ENCODE assay signal across 8 cellular contexts in genomic region chr17:30477083-30477757, GRCh38. TPM values are rescaled to one million over a fixed set of nuclear protein-coding genes. Genes with fewer than 3 reads are reported as not detected.
DNase-seq lines count a peak whose midpoint lies in the region; ATAC-seq, FAIRE-seq and TF ChIP-seq lines count a peak whose summit lies in the region.

Gene GOSR1 (plus strand): TSS chr17:30477408. CDS start chr17:30477434, 26 bp downstream.

- H3K36me3 ChIP-seq in CD4-positive, CD25-positive, alpha-beta regulatory T cell (ENCODE audit: control insufficient read depth, insufficient read depth, low read length): peaks cover 19% of the 10 kb centered on the region
- peaks cover 0 to 18% of the 10 kb centered on the region in 2 experiments; a peak in 3 of 5 replicates for H3K36me3 ChIP-seq in HepG2 (replicated peaks in 1 of 2; ENCODE audit: control insufficient read depth in 1 of 2, insufficient read depth in 2 of 2, low read length in 2 of 2)

- peak within 1 kb of the TSS; percentile 90 for H2AFZ ChIP-seq in HepG2 (ENCODE audit: low read length)

- peak; percentile 94 for TF ChIP-seq POLR2A in HepG2 (IDR thresholded peaks at IDR 0.05; ENCODE audit: insufficient read depth in 1 of 2, low read depth in 2 of 2, low read length in 2 of 2)

- H3K4me3 ChIP-seq in CD4-positive, CD25-positive, alpha-beta regulatory T cell (ENCODE audit: low read depth, low read length): peak within 1 kb of the TSS; percentile 98
- H3K4me3 ChIP-seq in HepG2 (replicated peaks in 1 of 3; ENCODE audit: insufficient read depth in 1 of 3, low read depth in 2 of 3, low read length in 3 of 3): peak within 1 kb of the TSS; percentile 82 to 95 (median 85)

- TF ChIP-seq RAD21 in HepG2 (CRISPR knock-in tag; IDR thresholded peaks at IDR 0.05): 0 out of 2 replicates have a peak, but pooled peaks have one; percentile 52

- H3K4me1 ChIP-seq in CD4-positive, CD25-positive, alpha-beta regulatory T cell (ENCODE audit: control insufficient read depth, insufficient read depth, low read length, poor library complexity, severe bottlenecking): peaks cover 22% of the 10 kb centered on the region
- peaks cover 28% of the 10 kb centered on the region for H3K4me1 ChIP-seq in HepG2 (ENCODE audit: insufficient read depth, low read length)

- H3K4me1 Mint-ChIP-seq in CD4-positive, CD25-positive, alpha-beta regulatory T cell: peaks cover 6 to 49% (median 32%) of the 10 kb centered on the region in 4 donors

- intact Hi-C loops in HepG2 (cut with micrococcal nuclease; ENCODE audit: unreplicated experiment): loop anchor here (2.0 kb wide), 1 partner anchor 136 kb away; no protein-coding TSS in a partner anchor

- POLR2A ChIA-PET in HepG2 (lab: Yijun Ruan, JAX): interaction anchor here (0.6 to 2.0 kb wide), 11 partner anchors 9 to 373 kb away, joined by 3 to 17 read pairs (median 4); no protein-coding TSS in a partner anchor

- peak within 1 kb of the TSS; percentile 96 for H3K4me2 ChIP-seq in HepG2 (ENCODE audit: low read depth, low read length)

- peaks cover 8% of the 10 kb centered on the region for H3K27me3 ChIP-seq in CD4-positive, CD25-positive, alpha-beta regulatory T cell (ENCODE audit: control insufficient read depth, insufficient read depth, low read length)
- no peaks in the 10 kb centered on the region; a peak in 1 of 5 replicates for H3K27me3 ChIP-seq in HepG2 (ENCODE audit: control insufficient read depth in 1 of 2, insufficient read depth in 2 of 2, low read length in 2 of 2)

- peak; percentile 97 for TF ChIP-seq CTCF in HepG2 (CRISPR knock-in tag; IDR thresholded peaks at IDR 0.05)

- CTCF ChIA-PET in HepG2 (lab: Yijun Ruan, JAX; ENCODE audit: low intra/inter-chr PET ratio, low total read pairs): interaction anchor here (1.6 to 2.2 kb wide), 2 partner anchors 138 to 238 kb away, joined by 4 to 6 read pairs; no protein-coding TSS in a partner anchor

- H3K36me3 Mint-ChIP-seq in CD4-positive, CD25-positive, alpha-beta regulatory T cell: peaks cover 14% of the 10 kb centered on the region

- H3K79me2 ChIP-seq in HepG2 (ENCODE audit: insufficient read depth, low read length): peaks cover 26% of the 10 kb centered on the region

- H3K9me3 Mint-ChIP-seq in CD4-positive, CD25-positive, alpha-beta regulatory T cell: peaks cover 0 to 1% (median 0%) of the 10 kb centered on the region in 7 donors

- H3K27ac Mint-ChIP-seq in CD4-positive, CD25-positive, alpha-beta regulatory T cell: peak within 1 kb of the TSS; percentile 96 to 100 (median 99)

- no peaks in the 10 kb centered on the region for H3K9me3 ChIP-seq in CD4-positive, CD25-positive, alpha-beta regulatory T cell (ENCODE audit: control insufficient read depth in 2 of 2, low read length in 2 of 2)
- no peaks in the 10 kb centered on the region for H3K9me3 ChIP-seq in HepG2 (ENCODE audit: low read length)

- H4K20me1 ChIP-seq in HepG2 (ENCODE audit: insufficient read depth, low read length): no peaks in the 10 kb centered on the region

- H3K27me3 Mint-ChIP-seq in CD4-positive, CD25-positive, alpha-beta regulatory T cell: peaks cover 18% of the 10 kb centered on the region

- peak within 1 kb of the TSS; percentile 96 for H3K27ac ChIP-seq in CD4-positive, CD25-positive, alpha-beta regulatory T cell (ENCODE audit: insufficient read depth, low read length, poor library complexity, severe bottlenecking)
- peak within 1 kb of the TSS; percentile 87 for H3K27ac ChIP-seq in HepG2 (ENCODE audit: extremely low read length, insufficient read depth, low read length)

- in situ Hi-C loops in HepG2 (cut with HindIII; ENCODE audit: extremely low pct_ligation_motif_present, low pct_unique_long_range_greater_than_20kb): no loop called here

- peak within 1 kb of the TSS; percentile 96 to 99 (median 96) for H3K4me3 Mint-ChIP-seq in CD4-positive, CD25-positive, alpha-beta regulatory T cell

- peak within 1 kb of the TSS; percentile 98 for H3K9ac ChIP-seq in HepG2 (ENCODE audit: insufficient read depth, low read depth, low read length)

- FAIRE-seq in HepG2 (lab: Jason Lieb, UNC): peak; percentile 86

- 2% methylated on average over 31 of the region's 36 CpGs for WGBS in HepG2 (ENCODE audit: low lambda C conversion rate)

- TF ChIP-seq EP300 in HepG2 (IDR thresholded peaks at IDR 0.05; ENCODE audit: low read depth in 2 of 2, low read length in 2 of 2): no peak
- no peak for TF ChIP-seq EP300 in HepG2 (CRISPR knock-in tag; IDR thresholded peaks at IDR 0.05; ENCODE audit: borderline replicate concordance)

- peak; percentile 87 to 97 (median 89) for DNase-seq in CD4-positive, CD25-positive, alpha-beta regulatory T cell
- DNase-seq in NCI-H748 treated with DMSO at 0.1 percent for 48 hours (lab: John Stamatoyannopoulos, UW) (peak; percentile 96), dermis microvascular lymphatic vessel endothelial cell (ENCODE audit: low read depth in 2 of 2) (peak; percentile 94 to 97), HepG2 (ENCODE audit: low spot score) (peak; percentile 90)
- peak; percentile 92 to 94 for DNase-seq in activated CD4-positive, alpha-beta T cell treated with anti-CD3 and anti-CD28 coated beads, Interleukin-2, amount 50 U/mL, for 48 hours
- DNase-seq in stimulated activated CD4-positive, alpha-beta T cell treated with anti-CD3 and anti-CD28 coated beads, Interleukin-4, amount 100 ng/mL, for 1 hour: peak; percentile 89

- peak; percentile 99 to 100 for ATAC-seq in CD4-positive, CD25-positive, alpha-beta regulatory T cell (ENCODE audit: low read depth in 2 of 2)
- ATAC-seq in GM19372 (IDR thresholded peaks at IDR 0.05; ENCODE audit: low read depth, unreplicated experiment) (peak; percentile 99), HG03558 (IDR thresholded peaks at IDR 0.05; ENCODE audit: extremely low read depth, unreplicated experiment) (peak; percentile 85), HepG2 (peak; percentile 98)

- no TSS peak for BruUV-seq in HepG2 (replicated peaks; lab: Mats Ljungman, UMichigan)

TF ChIP-seq in HepG2, 621 proteins besides CTCF, POLR2A, EP300 and RAD21 (continues in another document):
- TF ChIP-seq RARG (CRISPR knock-in tag; IDR thresholded peaks at IDR 0.05; ENCODE audit: low read depth): no peak
- TF ChIP-seq ZNF672 (CRISPR knock-in tag; IDR thresholded peaks at IDR 0.05): peak; percentile 86; the same call in 1 of the 2 replicates
- TF ChIP-seq JUN (CRISPR knock-in tag; IDR thresholded peaks at IDR 0.05): peak; percentile 30; the same call in 1 of the 2 replicates
- peak; percentile 59 for TF ChIP-seq THRA (CRISPR knock-in tag; IDR thresholded peaks at IDR 0.05; ENCODE audit: borderline replicate concordance)
- peak; percentile 87 for TF ChIP-seq RELA (CRISPR knock-in tag; IDR thresholded peaks at IDR 0.05)
- TF ChIP-seq POGZ (CRISPR knock-in tag; IDR thresholded peaks at IDR 0.05): peak; percentile 97
- no peak for TF ChIP-seq ZBTB8A (CRISPR knock-in tag; IDR thresholded peaks at IDR 0.05; ENCODE audit: borderline replicate concordance, low read depth)
- TF ChIP-seq ISL2 (CRISPR knock-in tag; IDR thresholded peaks at IDR 0.05): peak; percentile 70; the same call in 1 of the 2 replicates
- TF ChIP-seq, protein P1, sequence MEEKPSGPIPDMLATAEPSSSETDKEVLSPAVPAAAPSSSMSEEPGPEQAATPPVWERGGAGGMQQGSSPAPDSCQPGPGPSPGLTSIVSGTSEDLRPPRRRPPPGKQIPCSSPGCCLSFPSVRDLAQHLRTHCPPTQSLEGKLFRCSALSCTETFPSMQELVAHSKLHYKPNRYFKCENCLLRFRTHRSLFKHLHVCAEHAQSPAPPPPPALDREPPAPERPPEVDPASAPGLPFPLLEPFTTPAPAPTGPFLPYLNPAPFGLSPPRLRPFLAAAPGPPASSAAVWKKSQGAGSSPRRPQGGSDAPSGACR (CRISPR knock-in tag; IDR thresholded peaks at IDR 0.05): no peak
- TF ChIP-seq ZNF225 (CRISPR knock-in tag; IDR thresholded peaks at IDR 0.05): peak; percentile 96
- no peak for TF ChIP-seq AKAP8 (CRISPR knock-in tag; IDR thresholded peaks at IDR 0.05)
- TF ChIP-seq KAT8 (CRISPR knock-in tag; IDR thresholded peaks at IDR 0.05): peak; percentile 98

RNA-seq across cellular contexts. Expression of gene GOSR1, which starts in this region (rescaled TPM):
- 51.1 TPM for total RNA-seq in CD4-positive, CD25-positive, alpha-beta regulatory T cell
- 10 to 100 TPM; 42.8 to 71.4 (median 53.5) TPM for polyA plus RNA-seq in CD4-positive, CD25-positive, alpha-beta regulatory T cell
- 17.1 and 21.7 TPM in 2 replicates for total RNA-seq in dermis microvascular lymphatic vessel endothelial cell
- total RNA-seq in HepG2 (2016; rRNA removed; fragmentation: Illumina TruSeq; extraction: Trizol): 37.0 and 44.6 TPM in 2 replicates
- total RNA-seq in HepG2 (2016; cell fraction: cytosol; rRNA removed; fragmentation: Illumina TruSeq; extraction: Trizol; ENCODE audit: low read depth): 28.9 and 32.9 TPM in 2 replicates
- 36.9 and 46.8 TPM in 2 replicates for total RNA-seq in HepG2 (2016; cell fraction: insoluble cytoplasmic fraction; rRNA removed; fragmentation: Illumina TruSeq; extraction: Trizol)
- 18.1 and 20.9 TPM in 2 replicates for total RNA-seq in HepG2 (2016; cell fraction: membrane; rRNA removed; fragmentation: Illumina TruSeq; extraction: Trizol)
- 39.4 and 39.8 TPM in 2 replicates for total RNA-seq in HepG2 (2016; cell fraction: nucleus; rRNA removed; fragmentation: Illumina TruSeq; extraction: Trizol)
- polyA plus RNA-seq in HepG2 (2011; rRNA removed): 12.5 and 15.8 TPM in 2 replicates
- 7.1 and 11.8 TPM in 2 replicates for polyA plus RNA-seq in HepG2 (2011; cell fraction: cytosol; rRNA removed)
- polyA plus RNA-seq in HepG2 (2011; cell fraction: nucleus; rRNA removed): 10.2 and 10.3 TPM in 2 replicates
- 26.1 and 37.7 TPM in 2 replicates for polyA plus RNA-seq in HepG2 (2012)
- polyA plus RNA-seq in HepG2 (2016; cell fraction: cytosol; fragmentation: Illumina TruSeq; extraction: Trizol; ENCODE audit: low read depth): 3.3 and 3.6 TPM in 2 replicates
- polyA plus RNA-seq in HepG2 (2016; cell fraction: insoluble cytoplasmic fraction; fragmentation: Illumina TruSeq; extraction: Trizol; ENCODE audit: low read depth): 30.4 and 34.8 TPM in 2 replicates
- 8.4 and 9.0 TPM in 2 replicates for polyA plus RNA-seq in HepG2 (2016; cell fraction: membrane; fragmentation: Illumina TruSeq; extraction: Trizol; ENCODE audit: low read depth)
- 35.8 and 42.7 TPM in 2 replicates for polyA plus RNA-seq in HepG2 (2016; cell fraction: nucleus; fragmentation: Illumina TruSeq; extraction: Trizol; ENCODE audit: insufficient read depth, low read depth)
- polyA minus RNA-seq in HepG2 (2011; rRNA and poly(A)+ RNA removed; ENCODE audit: low replicate concordance): 13.3 and 27.5 TPM in 2 replicates
- polyA minus RNA-seq in HepG2 (2011; cell fraction: cytosol; rRNA and poly(A)+ RNA removed): 14.8 and 16.9 TPM in 2 replicates
- 56.3 and 63.3 TPM in 2 replicates for polyA minus RNA-seq in HepG2 (2011; cell fraction: nucleus; rRNA and poly(A)+ RNA removed)

Comparison
In these comparisons a context has a peak if more than half of its experiments do, and no peak if none do; other contexts are left out.
1. Peak in every context shown above with its lines: DNase-seq, ATAC-seq, H3K4me3 ChIP-seq and H3K27ac ChIP-seq.